23 cellular contexts compared by ENCODE assay signal in genomic region chr19:34502582-34503545, GRCh38. TPM values are rescaled to one million over a fixed set of nuclear protein-coding genes. Genes with fewer than 3 reads are reported as not detected.
DNase-seq lines count a peak whose midpoint lies in the region; ATAC-seq and TF ChIP-seq lines count a peak whose summit lies in the region.
"Had no signal": no experiment of that assay in that cellular context is flagged by ENCODE, and none has a peak within 500 bp of the region (broad histone marks: within the 10 kb centered on the region; RNA-seq: fewer than 3 reads in every experiment).

No MANE protein-coding gene starts in this region.

- H3K27me3 ChIP-seq in Peyer's patch (no peaks in the 10 kb centered on the region), tibial artery (no peaks in the 10 kb centered on the region)
- H3K27me3 ChIP-seq: ascending aorta, uterus had no signal

- H3K36me3 ChIP-seq in Peyer's patch, result no peaks in the 10 kb centered on the region
- H3K36me3 ChIP-seq in tibial artery, result peaks cover 9 to 26% (median 14%) of the 10 kb centered on the region in 3 donors
- H3K36me3 ChIP-seq: uterus had no signal

- H3K4me3 ChIP-seq in Peyer's patch, result no peak overlapping the region
- H3K4me3 ChIP-seq in foreskin fibroblast (ENCODE audit: low read depth in 1 of 2, low read length in 2 of 2), result no peak overlapping the region
- H3K4me3 ChIP-seq in tibial artery, result no peak overlapping the region
- H3K4me3 ChIP-seq: ascending aorta, skin epidermis, uterus had no signal

- DNase-seq in cardiac septum (ENCODE audit: low spot score) (peak; percentile 64), Right ventricle myocardium inferior (ENCODE audit: missing footprints) (no peak), Peyer's patch (peak in 2 of 3 donors; percentile 11 to 34), foreskin fibroblast (peak; percentile 39 to 68), tibial artery (peak; percentile 19 to 69), 8988T (no peak)
- DNase-seq: activated CD4-positive, alpha-beta T cell treated with anti-CD3 and anti-CD28 coated beads, Interleukin-2, amount 50 U/mL, for 4 hours; activated naive CD4-positive, alpha-beta T cell treated with anti-CD3 and anti-CD28 coated beads, Interleukin-2, amount 50 U/mL, for 16 hours; activated T-cell treated with anti-CD3 and anti-CD28 coated beads, Interleukin-2, amount 50 U/mL, for 48 hours; CD4-positive, alpha-beta memory T cell; DMS53; hippocampal formation; naive thymus-derived CD4-positive, alpha-beta T cell; NCI-H1105; NCI-H524 treated with DMSO at 0.1 percent for 48 hours; SIG-M5; stimulated activated naive CD8-positive, alpha-beta T cell treated with anti-CD3 and anti-CD28 coated beads, Interleukin-15, amount 100 ng/mL, for 72 hours had no signal

- peaks cover 0 to 4% (median 0%) of the 10 kb centered on the region in 4 donors for H3K4me1 ChIP-seq in Peyer's patch
- peaks cover 0 to 42% (median 14%) of the 10 kb centered on the region in 4 donors for H3K4me1 ChIP-seq in tibial artery
- H3K4me1 ChIP-seq: uterus had no signal

- TF ChIP-seq CTCF in Peyer's patch (IDR thresholded peaks at IDR 0.05) (no peak), foreskin fibroblast (IDR thresholded peaks at IDR 0.05; ENCODE audit: low read depth, low read length) (no peak), tibial artery (IDR thresholded peaks at IDR 0.05) (no peak)

- H3K9me3 ChIP-seq in Peyer's patch (no peaks in the 10 kb centered on the region), tibial artery (no peaks in the 10 kb centered on the region)
- H3K9me3 ChIP-seq: ascending aorta, uterus had no signal

- ATAC-seq in Right ventricle myocardium inferior, result no peak
- ATAC-seq in GM18505 (IDR thresholded peaks at IDR 0.05; ENCODE audit: unreplicated experiment), result no peak
- ATAC-seq in GM19035 (IDR thresholded peaks at IDR 0.05; ENCODE audit: unreplicated experiment), result no peak
- ATAC-seq: naive thymus-derived CD4-positive, alpha-beta T cell; stimulated activated naive CD8-positive, alpha-beta T cell treated with anti-CD3 and anti-CD28 coated beads, Interleukin-15, amount 100 ng/mL, for 72 hours had no signal

- no peak for TF ChIP-seq POLR2A in Peyer's patch (IDR thresholded peaks at IDR 0.05)
- TF ChIP-seq POLR2A in GM18505 (IDR thresholded peaks at IDR 0.05; ENCODE audit: borderline replicate concordance, extremely low read depth, insufficient read depth, insufficient read length), result no peak

- intact Hi-C loops in cardiac septum (cut with DNase I) (loop anchor here (5.0 kb wide), 2 partner anchors 76 to 209 kb away; partner anchors contain the start of gene UBA2), Right ventricle myocardium inferior (cut with DNase I) (loop anchor here (5.0 kb wide), 1 partner anchor 209 kb away; no protein-coding TSS in a partner anchor), tibial artery (cut with DNase I; ENCODE audit: low total_unique reads) (loop anchor here (5.0 kb wide), 2 partner anchors 101 to 146 kb away; partner anchors contain the start of gene PDCD2L)

- H3K27ac ChIP-seq in Peyer's patch (no peak overlapping the region), tibial artery (peak overlapping the region; percentile 26 to 52)
- H3K27ac ChIP-seq: parathyroid adenoma, skin epidermis had no signal

RNA-seq across cellular contexts. Expression of gene WTIP, which starts 21.3 kb away (rescaled TPM):
- total RNA-seq in cardiac septum, result 34.7 TPM
- 21.8 TPM for total RNA-seq in Right ventricle myocardium inferior
- 10 to 100 TPM in 1 of 4 donors, 1 to 10 TPM in 3; 1.2 to 18.2 (median 4.7) TPM for total RNA-seq in Peyer's patch

Comparison
In these comparisons a context has a peak if more than half of its experiments do, and no peak if none do; other contexts are left out.
1. DNase-seq: peak in cardiac septum (single experiment), Peyer's patch (2 of 3), foreskin fibroblast (2 of 2) and tibial artery (2 of 2); none in Right ventricle myocardium inferior (single experiment) and 8988T (single experiment).
2. H3K27ac ChIP-seq: peak in tibial artery (2 of 2); none in Peyer's patch (0 of 4).